ENCODE assay signal across 22 cellular contexts in genomic region chr2:235914756-235915155, GRCh38.
A peak's percentile ranks its signal among the peaks of the same experiment; 100 is the strongest.
DNase-seq lines count a peak whose midpoint lies in the region; ATAC-seq and TF ChIP-seq lines count a peak whose summit lies in the region.
"Had no signal": no experiment of that assay in that cellular context is flagged by ENCODE, and none has a peak within 500 bp of the region (broad histone marks: within the 10 kb centered on the region; RNA-seq: fewer than 3 reads in every experiment).

No MANE protein-coding gene starts in this region.

- H3K9me3 ChIP-seq in BLaER1 (peaks cover 11% of the 10 kb centered on the region; the same call in 1 of the 2 replicates), H9 (ENCODE audit: control insufficient read depth, low read depth, low read length) (no peaks in the 10 kb centered on the region), endodermal cell (ENCODE audit: control insufficient read depth, low read length) (peaks cover 8% of the 10 kb centered on the region)
- H3K9me3 ChIP-seq: BE2C, Caco-2, HAP-1 had no signal

- H3K4me1 Mint-ChIP-seq in H9 (peaks cover 5 to 8% of the 10 kb centered on the region in 2 experiments), endodermal cell (no peaks in the 10 kb centered on the region), neural crest cell (peaks cover 7% of the 10 kb centered on the region)
- no peaks in the 10 kb centered on the region for H3K4me1 Mint-ChIP-seq in activated naive CD8-positive, alpha-beta T cell treated with anti-CD3 and anti-CD28 coated beads, Interleukin-2, amount 50 U/mL, for 24 hours
- H3K4me1 Mint-ChIP-seq: CD4-positive, CD25-positive, alpha-beta regulatory T cell had no signal

- H3K27me3 ChIP-seq in BLaER1, result no peaks in the 10 kb centered on the region
- no peaks in the 10 kb centered on the region for H3K27me3 ChIP-seq in H9 (ENCODE audit: insufficient read depth, low read length)
- H3K27me3 ChIP-seq in endodermal cell (ENCODE audit: control insufficient read depth, insufficient read depth, low read length, poor library complexity, severe bottlenecking), result no peaks in the 10 kb centered on the region
- H3K27me3 ChIP-seq: BE2C had no signal

- no peak overlapping the region for H3K56ac ChIP-seq in H9 (ENCODE audit: insufficient read length, low read depth, low read length)

- H3K9me3 Mint-ChIP-seq in H9 (no peaks in the 10 kb centered on the region), endodermal cell (no peaks in the 10 kb centered on the region), neural crest cell (peaks cover 11% of the 10 kb centered on the region)
- H3K9me3 Mint-ChIP-seq in activated naive CD8-positive, alpha-beta T cell treated with anti-CD3 and anti-CD28 coated beads, Interleukin-2, amount 50 U/mL, for 24 hours, result peaks cover 8% of the 10 kb centered on the region
- H3K9me3 Mint-ChIP-seq: GM23338, HFFc6 had no signal

- no peak overlapping the region for H4K91ac ChIP-seq in H9 (ENCODE audit: insufficient read length, low read depth, low read length)

- H2BK12ac ChIP-seq in H9 (ENCODE audit: insufficient read length, low read depth, low read length), result no peak overlapping the region

- no peak overlapping the region for H2AK5ac ChIP-seq in H9 (ENCODE audit: insufficient read length, low read length)

- H3T11ph ChIP-seq in H9 (ENCODE audit: low read length), result no peak overlapping the region

- H3K4me3 Mint-ChIP-seq in H9 (no peak overlapping the region), endodermal cell (no peak overlapping the region), neural crest cell (no peak overlapping the region)
- no peak overlapping the region for H3K4me3 Mint-ChIP-seq in activated naive CD8-positive, alpha-beta T cell treated with anti-CD3 and anti-CD28 coated beads, Interleukin-2, amount 50 U/mL, for 24 hours
- H3K4me3 Mint-ChIP-seq: CD4-positive, CD25-positive, alpha-beta regulatory T cell; CD8-positive, alpha-beta T cell; GM23338; HFFc6 had no signal

- peaks cover 71% of the 10 kb centered on the region for H3K36me3 ChIP-seq in BLaER1
- H3K36me3 ChIP-seq in endodermal cell (ENCODE audit: control insufficient read depth, insufficient read depth, low read length), result no peaks in the 10 kb centered on the region
- H3K36me3 ChIP-seq: BE2C, HAP-1 had no signal

- peaks cover 24% of the 10 kb centered on the region for H4K20me1 ChIP-seq in BLaER1
- no peaks in the 10 kb centered on the region for H4K20me1 ChIP-seq in H9 (ENCODE audit: control insufficient read depth, insufficient read depth, insufficient read length)

- H3K79me1 ChIP-seq in H9 (ENCODE audit: insufficient read depth, low read depth, low read length, poor library complexity, severe bottlenecking), result no peaks in the 10 kb centered on the region

- H4K5ac ChIP-seq in H9 (ENCODE audit: insufficient read length, low read depth, low read length), result no peak overlapping the region

- H3K4me1 ChIP-seq in BLaER1, result peaks cover 21% of the 10 kb centered on the region
- no peaks in the 10 kb centered on the region; the same call in 1 of the 2 replicates for H3K4me1 ChIP-seq in H9 (ENCODE audit: insufficient read depth, low read length)
- H3K4me1 ChIP-seq in endodermal cell (ENCODE audit: control insufficient read depth, insufficient read depth, low read length), result no peaks in the 10 kb centered on the region
- H3K4me1 ChIP-seq: A549, BE2C, Caco-2, HAP-1 had no signal

- WGBS in H9 (ENCODE audit: extremely low coverage, insufficient read length, low lambda C conversion rate), result no CpG with 5 or more reads among the region's 9 CpGs
- WGBS in endodermal cell (ENCODE audit: insufficient coverage in 1 of 2, insufficient read length in 1 of 2), 2 experiments, result 92 to 95% methylated on average over 5 to 9 of the region's 9 CpGs

- DNase-seq in H9 (no peak), endodermal cell (peak; percentile 23), neural crest cell (ENCODE audit: low read depth, low spot score) (no peak), NCI-H146 treated with DMSO at 0.1 percent for 48 hours (lab: John Stamatoyannopoulos, UW; ENCODE audit: unreplicated experiment) (no peak), activated T-cell treated with anti-CD3 and anti-CD28 coated beads for 4 hours (no peak)
- no peak for DNase-seq in activated naive CD8-positive, alpha-beta T cell treated with anti-CD3 and anti-CD28 coated beads, Interleukin-2, amount 50 U/mL, for 24 hours
- DNase-seq: 8988T; ACHN; AML-193; BE2C; Caco-2; CD4-positive, CD25-positive, alpha-beta regulatory T cell; CD8-positive, alpha-beta T cell; DMS153; DND-41; HFFc6 had no signal

- no peak overlapping the region for H2AFZ ChIP-seq in H9 (ENCODE audit: low read length)
- H2AFZ ChIP-seq: GM23338 had no signal

- H3K23me2 ChIP-seq in H9 (ENCODE audit: insufficient read length, low read depth, low read length, poor library complexity, severe bottlenecking), result no peaks in the 10 kb centered on the region

- no peak overlapping the region for H3K23ac ChIP-seq in H9 (ENCODE audit: insufficient read length, low read depth, low read length)

- H3K79me2 ChIP-seq in H9 (ENCODE audit: insufficient read depth, low read length), result no peaks in the 10 kb centered on the region

- no peak overlapping the region for H2BK15ac ChIP-seq in H9 (ENCODE audit: low read depth, low read length)

- H3K14ac ChIP-seq in H9 (ENCODE audit: insufficient read depth, low read length), result no peak overlapping the region

- H3K36me3 Mint-ChIP-seq in H9 (ENCODE audit: insufficient read depth in 1 of 3, low read depth in 3 of 3), result peaks cover 16 to 19% (median 16%) of the 10 kb centered on the region in 3 experiments
- H3K36me3 Mint-ChIP-seq in endodermal cell (ENCODE audit: low read depth), result peaks cover 24% of the 10 kb centered on the region
- H3K36me3 Mint-ChIP-seq in neural crest cell (ENCODE audit: low read depth), result peaks cover 42% of the 10 kb centered on the region
- no peaks in the 10 kb centered on the region for H3K36me3 Mint-ChIP-seq in activated naive CD8-positive, alpha-beta T cell treated with anti-CD3 and anti-CD28 coated beads, Interleukin-2, amount 50 U/mL, for 24 hours (ENCODE audit: low read depth)
- H3K36me3 Mint-ChIP-seq: CD4-positive, CD25-positive, alpha-beta regulatory T cell; CD8-positive, alpha-beta T cell had no signal

- H2BK20ac ChIP-seq in H9 (ENCODE audit: low read depth, low read length, poor library complexity, severe bottlenecking), result no peak overlapping the region

- no peak overlapping the region for H3K18ac ChIP-seq in H9 (ENCODE audit: insufficient read length, low read depth, low read length)

- H4K8ac ChIP-seq in H9 (replicated peaks; ENCODE audit: insufficient read length, low read depth, low read length), result no peak overlapping the region

- H3K27ac ChIP-seq in BLaER1, result no peak overlapping the region; the same call in 1 of the 2 replicates
- H3K27ac ChIP-seq in H9 (ENCODE audit: insufficient read length, low read depth, low read length), result no peak overlapping the region
- no peak overlapping the region for H3K27ac ChIP-seq in endodermal cell (ENCODE audit: low read depth, low read length)
- H3K27ac ChIP-seq: A549, C4-2B had no signal

- H3K27me3 Mint-ChIP-seq in H9 (ENCODE audit: low read depth), result no peaks in the 10 kb centered on the region; the same call in 1 of the 2 replicates
- H3K27me3 Mint-ChIP-seq in endodermal cell (ENCODE audit: insufficient read depth), result peaks cover 1% of the 10 kb centered on the region
- no peaks in the 10 kb centered on the region for H3K27me3 Mint-ChIP-seq in neural crest cell (ENCODE audit: low read depth)
- no peaks in the 10 kb centered on the region for H3K27me3 Mint-ChIP-seq in activated naive CD8-positive, alpha-beta T cell treated with anti-CD3 and anti-CD28 coated beads, Interleukin-2, amount 50 U/mL, for 24 hours

- H2BK120ac ChIP-seq in H9 (ENCODE audit: low read depth, low read length, poor library complexity, severe bottlenecking), result no peak overlapping the region

- H3K4ac ChIP-seq in H9 (ENCODE audit: low read depth, low read length), result no peak overlapping the region

- H3K4me3 ChIP-seq in BLaER1 (no peak overlapping the region), endodermal cell (ENCODE audit: low read length) (no peak overlapping the region)
- H3K4me3 ChIP-seq: A549, GM23338, HAP-1 had no signal

- no peak overlapping the region for H2BK5ac ChIP-seq in H9 (ENCODE audit: insufficient read length, low read length)

- no peak for ATAC-seq in HG02642 (IDR thresholded peaks at IDR 0.05; ENCODE audit: poor library complexity, unreplicated experiment)
- ATAC-seq in activated naive CD8-positive, alpha-beta T cell treated with anti-CD3 and anti-CD28 coated beads, Interleukin-2, amount 50 U/mL, for 24 hours, result no peak
- ATAC-seq: A549; CD8-positive, alpha-beta T cell; GM23338 had no signal

- no peak for TF ChIP-seq CTCF in H9 (conservative IDR thresholded peaks at IDR 0.05)
- no peak for TF ChIP-seq CTCF in endodermal cell (conservative IDR thresholded peaks at IDR 0.05)
- TF ChIP-seq CTCF in neural crest cell (conservative IDR thresholded peaks at IDR 0.05), result no peak

- H3K27ac Mint-ChIP-seq in H9 (0 out of 7 replicates have a peak overlapping the region, but pooled peaks of 2 of the 3 experiments have one; percentile 10 to 24), endodermal cell (no peak overlapping the region), neural crest cell (ENCODE audit: unreplicated experiment) (peak overlapping the region; percentile 80)
- no peak overlapping the region for H3K27ac Mint-ChIP-seq in activated naive CD8-positive, alpha-beta T cell treated with anti-CD3 and anti-CD28 coated beads, Interleukin-2, amount 50 U/mL, for 24 hours
- H3K27ac Mint-ChIP-seq: CD4-positive, CD25-positive, alpha-beta regulatory T cell; CD8-positive, alpha-beta T cell; GM23338; HFFc6 had no signal

- peak overlapping the region; percentile 65 for H3K4me2 ChIP-seq in BLaER1
- no peak overlapping the region for H3K4me2 ChIP-seq in H9 (ENCODE audit: insufficient read depth, insufficient read length, low read length)
- H3K4me2 ChIP-seq: A549, GM23338 had no signal

- no peak overlapping the region for H3K9ac ChIP-seq in BLaER1
- H3K9ac ChIP-seq in H9 (ENCODE audit: extremely low read depth, insufficient read length, low read length), result no peak overlapping the region
- H3K9ac ChIP-seq in endodermal cell (ENCODE audit: extremely low read depth, low read length, poor library complexity, severe bottlenecking), result no peak overlapping the region

Comparison
In these comparisons a context has a peak if more than half of its experiments do, and no peak if none do; other contexts are left out.
1. H3K27ac Mint-ChIP-seq: peak in H9 (2 of 3) and neural crest cell (single experiment); none in endodermal cell (single experiment) and activated naive CD8-positive, alpha-beta T cell treated with anti-CD3 and anti-CD28 coated beads, Interleukin-2, amount 50 U/mL, for 24 hours (single experiment).